ENCODE assay signal across 18 cellular contexts in genomic region chr15:91118796-91119590, GRCh38. TPM values are rescaled to one million over a fixed set of nuclear protein-coding genes. Genes with fewer than 3 reads are reported as not detected.
"Had no signal": no experiment of that assay in that cellular context is flagged by ENCODE, and none has a peak within 500 bp of the region (broad histone marks: within the 10 kb centered on the region; RNA-seq: fewer than 3 reads in every experiment).

No MANE protein-coding gene starts in this region.

- DNase-seq: activated CD4-positive, alpha-beta memory T cell treated with anti-CD3 and anti-CD28 coated beads for 36 hours; activated CD4-positive, alpha-beta T cell treated with anti-CD3 and anti-CD28 coated beads for 36 hours; activated CD8-positive, alpha-beta memory T cell treated with anti-CD3 and anti-CD28 coated beads, Interleukin-2, amount 10 ng/mL, durations not matched to agents 7 days and 5 days; activated naive CD4-positive, alpha-beta T cell treated with Interleukin-2 at 50 U/mL for 16 hours; activated T-cell treated with anti-CD3 and anti-CD28 coated beads, Interleukin-2, amount 50 U/mL, for 24 hours; body of pancreas; cortex of kidney; heart right ventricle; immature natural killer cell; kidney glomerular epithelial cell; left ventricle myocardium superior; right lobe of liver; small intestine; stimulated activated CD4-positive, alpha-beta T cell treated with anti-CD3 and anti-CD28 coated beads, Interleukin-15, amount 100 ng/mL, for 24 hours; stimulated activated CD4-positive, alpha-beta T cell treated with anti-CD3 and anti-CD28 coated beads, Interleukin-4, amount 100 ng/mL, for 1 hour; stomach had no signal

RNA-seq across cellular contexts. Expression of gene SV2B, which starts 18.9 kb away (rescaled TPM):
- total RNA-seq: activated CD8-positive, alpha-beta memory T cell treated with anti-CD3 and anti-CD28 coated beads, Interleukin-2, amount 10 ng/mL, durations not matched to agents 7 days and 5 days; neural crest cell; osteoblast had no signal
